1 cellular context compared by ENCODE assay signal in the genomic region with DNA sequence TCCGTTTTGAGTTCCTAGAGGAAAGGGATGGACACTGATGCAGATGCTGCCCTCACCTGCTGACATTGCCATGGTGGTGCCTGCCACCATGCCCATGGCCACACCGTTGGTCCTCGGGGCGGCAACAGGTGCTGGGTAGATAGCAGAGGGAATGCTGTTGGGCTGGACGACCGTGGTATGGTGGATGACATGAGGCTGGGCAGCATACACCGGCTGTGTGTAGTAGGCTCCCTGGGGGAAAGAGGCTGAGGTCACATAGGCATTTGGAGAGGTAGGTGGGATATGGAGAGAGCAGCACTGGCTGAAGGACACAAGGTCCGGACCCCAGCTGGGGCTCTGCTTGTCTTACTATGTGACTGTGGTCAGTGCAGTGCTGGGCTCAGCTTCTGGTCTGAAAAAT.
TF ChIP-seq lines count a peak whose summit lies in the region.

No MANE protein-coding gene starts in this region.

TF ChIP-seq in IMR-90, 13 proteins besides CTCF, POLR2A, EP300 and RAD21:
- TF ChIP-seq SMC3 (IDR thresholded peaks at IDR 0.05; ENCODE audit: low read depth, low read length): no peak
- no peak for TF ChIP-seq FOS (IDR thresholded peaks at IDR 0.05; ENCODE audit: low read depth, low read length)
- TF ChIP-seq MAFK (IDR thresholded peaks at IDR 0.05; ENCODE audit: low read depth, low read length): no peak
- no peak for TF ChIP-seq MXI1 (IDR thresholded peaks at IDR 0.05; ENCODE audit: borderline replicate concordance, low read depth, low read length)
- TF ChIP-seq BHLHE40 (IDR thresholded peaks at IDR 0.05; ENCODE audit: low read depth, low read length): no peak
- no peak for TF ChIP-seq RCOR1 (IDR thresholded peaks at IDR 0.05; ENCODE audit: insufficient replicate concordance, low read length)
- TF ChIP-seq, protein P1, sequence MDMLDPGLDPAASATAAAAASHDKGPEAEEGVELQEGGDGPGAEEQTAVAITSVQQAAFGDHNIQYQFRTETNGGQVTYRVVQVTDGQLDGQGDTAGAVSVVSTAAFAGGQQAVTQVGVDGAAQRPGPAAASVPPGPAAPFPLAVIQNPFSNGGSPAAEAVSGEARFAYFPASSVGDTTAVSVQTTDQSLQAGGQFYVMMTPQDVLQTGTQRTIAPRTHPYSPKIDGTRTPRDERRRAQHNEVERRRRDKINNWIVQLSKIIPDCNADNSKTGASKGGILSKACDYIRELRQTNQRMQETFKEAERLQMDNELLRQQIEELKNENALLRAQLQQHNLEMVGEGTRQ (IDR thresholded peaks at IDR 0.05; ENCODE audit: low read depth, low read length): no peak
- no peak for TF ChIP-seq RFX5 (IDR thresholded peaks at IDR 0.05; ENCODE audit: low read depth, low read length)
- TF ChIP-seq NFE2L2 (IDR thresholded peaks at IDR 0.05; ENCODE audit: low read depth, low read length): no peak
- no peak for TF ChIP-seq CHD1 (IDR thresholded peaks at IDR 0.05; ENCODE audit: low read depth, low read length)
- TF ChIP-seq MAZ (IDR thresholded peaks at IDR 0.05; ENCODE audit: borderline replicate concordance, low read depth, low read length): no peak
- TF ChIP-seq, protein P2, sequence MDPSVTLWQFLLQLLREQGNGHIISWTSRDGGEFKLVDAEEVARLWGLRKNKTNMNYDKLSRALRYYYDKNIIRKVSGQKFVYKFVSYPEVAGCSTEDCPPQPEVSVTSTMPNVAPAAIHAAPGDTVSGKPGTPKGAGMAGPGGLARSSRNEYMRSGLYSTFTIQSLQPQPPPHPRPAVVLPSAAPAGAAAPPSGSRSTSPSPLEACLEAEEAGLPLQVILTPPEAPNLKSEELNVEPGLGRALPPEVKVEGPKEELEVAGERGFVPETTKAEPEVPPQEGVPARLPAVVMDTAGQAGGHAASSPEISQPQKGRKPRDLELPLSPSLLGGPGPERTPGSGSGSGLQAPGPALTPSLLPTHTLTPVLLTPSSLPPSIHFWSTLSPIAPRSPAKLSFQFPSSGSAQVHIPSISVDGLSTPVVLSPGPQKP (IDR thresholded peaks at IDR 0.05; ENCODE audit: borderline replicate concordance, low read depth, low read length): no peak
- TF ChIP-seq CEBPB (IDR thresholded peaks at IDR 0.05; ENCODE audit: low read depth, low read length): no peak
